Comparison of ENCODE assay signal across 11 cellular contexts in the genomic region with DNA sequence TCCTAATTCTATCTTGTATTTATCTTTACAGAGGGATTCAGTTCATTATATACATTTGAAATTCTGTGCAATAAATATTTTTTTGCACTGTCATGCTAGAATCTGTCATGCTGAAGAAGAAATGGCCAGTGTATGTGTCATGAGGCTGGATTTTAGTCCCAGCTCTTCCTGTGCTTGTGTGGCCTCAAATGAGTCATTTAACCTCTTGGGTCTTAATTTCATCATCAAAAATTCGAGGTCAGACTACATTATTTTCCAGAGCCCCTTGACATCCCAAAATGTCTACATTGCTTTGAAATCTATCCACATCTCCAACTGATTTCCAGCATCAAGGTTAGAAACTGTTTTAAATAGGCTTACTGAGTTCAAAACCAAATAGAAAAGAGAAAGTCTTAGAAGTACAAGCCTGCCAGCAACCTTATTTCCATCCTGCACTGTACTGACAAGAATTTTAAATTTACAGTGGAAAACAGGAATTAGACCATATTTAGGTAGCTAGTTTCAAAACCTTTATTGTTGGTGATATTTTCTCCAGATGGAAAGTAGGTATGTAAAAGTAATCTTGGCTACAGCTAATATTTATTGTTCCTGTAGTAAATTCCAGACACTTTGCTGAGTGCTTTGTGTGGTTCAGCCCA.
DNase-seq lines count a peak whose midpoint lies in the region; ATAC-seq, FAIRE-seq and TF ChIP-seq lines count a peak whose summit lies in the region.
"Had no signal": no experiment of that assay in that cellular context is flagged by ENCODE, and none has a peak within 500 bp of the region (broad histone marks: within the 10 kb centered on the region; RNA-seq: fewer than 3 reads in every experiment).

No MANE protein-coding gene starts in this region.

- TSS peak; percentile 76 for BruUV-seq in endothelial cell of umbilical vein (replicated peaks; lab: Mats Ljungman, UMichigan)

- intact Hi-C loops in CD14-positive monocyte (cut with micrococcal nuclease): no loop called here
- intact Hi-C loops in endothelial cell of umbilical vein (cut with micrococcal nuclease): loop anchor here (2.0 to 10.0 kb wide), 3 partner anchors 26 to 278 kb away; no protein-coding TSS in a partner anchor
- intact Hi-C loops in activated CD4-positive, alpha-beta T cell treated with anti-CD3 and anti-CD28 coated beads, Interleukin-2, amount 10 ng/mL, durations not matched to agents 24 days and 14 days (cut with micrococcal nuclease): no loop called here

- peak; percentile 91 for FAIRE-seq in endothelial cell of umbilical vein (lab: Jason Lieb, UNC)

- H3K4me3 Mint-ChIP-seq in CD14-positive monocyte: no peak overlapping the region
- H3K4me3 Mint-ChIP-seq in activated CD4-positive, alpha-beta T cell treated with anti-CD3 and anti-CD28 coated beads, Interleukin-2, amount 10 ng/mL, durations not matched to agents 24 days and 14 days: no peak overlapping the region

- peak overlapping the region; percentile 90 for H3K27ac ChIP-seq in endothelial cell of umbilical vein (ENCODE audit: insufficient read depth, low read depth, low read length)

- H3K27ac Mint-ChIP-seq in CD14-positive monocyte: peak overlapping the region; percentile 88 to 97 (median 95)
- H3K27ac Mint-ChIP-seq in activated CD4-positive, alpha-beta T cell treated with anti-CD3 and anti-CD28 coated beads, Interleukin-2, amount 10 ng/mL, durations not matched to agents 24 days and 14 days: no peak overlapping the region

- no peak for TF ChIP-seq POLR2A in endothelial cell of umbilical vein (IDR thresholded peaks at IDR 0.05; ENCODE audit: low read depth, low read length)

- TF ChIP-seq CTCF in CD14-positive monocyte (IDR thresholded peaks at IDR 0.05) (no peak), endothelial cell of umbilical vein (IDR thresholded peaks at IDR 0.05; ENCODE audit: extremely low read depth in 1 of 2, insufficient read depth in 1 of 2, low read depth in 1 of 2, low read length in 2 of 2) (no peak)

- peaks cover 23% of the 10 kb centered on the region for H3K4me1 Mint-ChIP-seq in CD14-positive monocyte
- H3K4me1 Mint-ChIP-seq in activated CD4-positive, alpha-beta T cell treated with anti-CD3 and anti-CD28 coated beads, Interleukin-2, amount 10 ng/mL, durations not matched to agents 24 days and 14 days: no peaks in the 10 kb centered on the region

- dilution Hi-C loops in endothelial cell of umbilical vein (cut with MboI; ENCODE audit: extremely low pct_ligation_motif_present, low sequenced_read_pairs): no loop called here

- no peak overlapping the region for H3K4me3 ChIP-seq in endothelial cell of umbilical vein (replicated peaks in 1 of 3; ENCODE audit: insufficient read depth in 1 of 3, low read depth in 1 of 3, low read length in 3 of 3)

- peaks cover 22% of the 10 kb centered on the region for H3K4me1 ChIP-seq in endothelial cell of umbilical vein (ENCODE audit: control insufficient read depth, extremely low read depth, insufficient read depth, low read length)

- H3K36me3 ChIP-seq in endothelial cell of umbilical vein (ENCODE audit: control insufficient read depth in 2 of 2, extremely low read depth in 1 of 2, insufficient read depth in 2 of 2, low read length in 2 of 2): no peaks in the 10 kb centered on the region

- CTCF ChIA-PET in endothelial cell of umbilical vein (lab: Charles Lee): interaction anchor here (1.1 to 1.5 kb wide), 5 partner anchors 10 to 29 kb away, joined by 3 to 4 read pairs (median 3); no protein-coding TSS in a partner anchor

- H3K9ac ChIP-seq in endothelial cell of umbilical vein (replicated peaks; ENCODE audit: extremely low read depth, insufficient read depth, low read length): peak overlapping the region; percentile 65

- H3K79me2 ChIP-seq in endothelial cell of umbilical vein (ENCODE audit: control insufficient read depth, insufficient read depth, low read length): no peaks in the 10 kb centered on the region

- H2AFZ ChIP-seq in endothelial cell of umbilical vein (ENCODE audit: low read depth, low read length): no peak overlapping the region

- no peak for ATAC-seq in GM18498 (IDR thresholded peaks at IDR 0.05; ENCODE audit: unreplicated experiment)

- peaks cover 1 to 6% (median 1%) of the 10 kb centered on the region in 3 donors for H3K27me3 Mint-ChIP-seq in CD14-positive monocyte (ENCODE audit: low read depth in 3 of 3)
- peaks cover 9% of the 10 kb centered on the region for H3K27me3 Mint-ChIP-seq in activated CD4-positive, alpha-beta T cell treated with anti-CD3 and anti-CD28 coated beads, Interleukin-2, amount 10 ng/mL, durations not matched to agents 24 days and 14 days

- no peaks in the 10 kb centered on the region for H3K27me3 ChIP-seq in endothelial cell of umbilical vein (ENCODE audit: control insufficient read depth in 2 of 2, insufficient read depth in 2 of 2, low read length in 2 of 2)

- POLR2A ChIA-PET in endothelial cell of umbilical vein (lab: Charles Lee): no interaction called here

- H3K36me3 Mint-ChIP-seq in CD14-positive monocyte: no peaks in the 10 kb centered on the region
- no peaks in the 10 kb centered on the region for H3K36me3 Mint-ChIP-seq in activated CD4-positive, alpha-beta T cell treated with anti-CD3 and anti-CD28 coated beads, Interleukin-2, amount 10 ng/mL, durations not matched to agents 24 days and 14 days (ENCODE audit: low read depth)

- H3K9me1 ChIP-seq in endothelial cell of umbilical vein (replicated peaks; ENCODE audit: control insufficient read depth, extremely low read depth, insufficient read depth, low read length): no peaks in the 10 kb centered on the region

- H3K9me3 ChIP-seq in endothelial cell of umbilical vein (replicated peaks; ENCODE audit: control insufficient read depth, insufficient read depth, low read length): no peaks in the 10 kb centered on the region

- DNase-seq in CD14-positive monocyte (ENCODE audit: low spot score): peak; percentile 69
- peak; percentile 57 for DNase-seq in NCI-H226
- DNase-seq in endothelial cell of umbilical vein (ENCODE audit: low read depth, low spot score): peak; percentile 74
- DNase-seq in myocyte (ENCODE audit: low read depth): peak; percentile 79
- DNase-seq in NCI-H1105 (lab: John Stamatoyannopoulos, UW): no peak
- DNase-seq in NCI-H1417 treated with DMSO at 0.1 percent for 48 hours (lab: John Stamatoyannopoulos, UW): no peak
- no peak for DNase-seq in activated CD4-positive, alpha-beta T cell treated with anti-CD3 and anti-CD28 coated beads, Interleukin-2, amount 10 ng/mL, durations not matched to agents 24 days and 14 days
- DNase-seq: activated CD4-positive, CD25-positive, alpha-beta regulatory T cell treated with anti-CD3 and anti-CD28 coated beads, Interleukin-2, amount 50 U/mL, for 72 hours; NCI-H510A; stimulated activated CD4-positive, alpha-beta T cell treated with anti-CD3 and anti-CD28 coated beads, Interleukin-4, amount 100 ng/mL, for 1 hour had no signal

- H4K20me1 ChIP-seq in endothelial cell of umbilical vein (replicated peaks; ENCODE audit: control insufficient read depth, extremely low read depth, insufficient read depth, low read length): no peaks in the 10 kb centered on the region

- peak overlapping the region; percentile 56 for H3K4me2 ChIP-seq in endothelial cell of umbilical vein (ENCODE audit: insufficient read depth, low read length)

- peaks cover 0 to 9% (median 3%) of the 10 kb centered on the region in 7 donors for H3K9me3 Mint-ChIP-seq in CD14-positive monocyte
- H3K9me3 Mint-ChIP-seq in activated CD4-positive, alpha-beta T cell treated with anti-CD3 and anti-CD28 coated beads, Interleukin-2, amount 10 ng/mL, durations not matched to agents 24 days and 14 days: no peaks in the 10 kb centered on the region

TF ChIP-seq in endothelial cell of umbilical vein, 7 proteins besides CTCF, POLR2A, EP300 and RAD21:
- no peak for TF ChIP-seq MYC (IDR thresholded peaks at IDR 0.05; ENCODE audit: low read depth, low read length)
- TF ChIP-seq EZH2 (IDR thresholded peaks at IDR 0.05; ENCODE audit: borderline replicate concordance, low read depth, low read length, severe bottlenecking): no peak
- peak; percentile 45 for TF ChIP-seq POLR2AphosphoS5 (IDR thresholded peaks at IDR 0.05; ENCODE audit: insufficient read depth, low read depth, low read length)
- TF ChIP-seq JUN (IDR thresholded peaks at IDR 0.05; ENCODE audit: borderline replicate concordance, insufficient read depth, insufficient read length, low read depth): peak; percentile 91
- TF ChIP-seq FOS (IDR thresholded peaks at IDR 0.05; ENCODE audit: borderline replicate concordance, insufficient read depth, low read length): peak; percentile 97
TF ChIP-seq in endothelial cell of umbilical vein: peak in this region for 3.

Comparison
In these comparisons a context has a peak if more than half of its experiments do, and no peak if none do; other contexts are left out.
1. DNase-seq: peak in CD14-positive monocyte (single experiment), NCI-H226 (single experiment), endothelial cell of umbilical vein (single experiment) and myocyte (single experiment); none in NCI-H1105 (single experiment), NCI-H1417 treated with DMSO at 0.1 percent for 48 hours (single experiment) and activated CD4-positive, alpha-beta T cell treated with anti-CD3 and anti-CD28 coated beads, Interleukin-2, amount 10 ng/mL, durations not matched to agents 24 days and 14 days (single experiment).